In genomic region chr6:146337376-146337775, GRCh38 we compare ENCODE assay signal across 28 cellular contexts.
"Had no signal": no experiment of that assay in that cellular context is flagged by ENCODE, and none has a peak within 500 bp of the region (broad histone marks: within the 10 kb centered on the region; RNA-seq: fewer than 3 reads in every experiment).

No MANE protein-coding gene starts in this region.

- H3K4me3 Mint-ChIP-seq: activated CD4-positive, alpha-beta memory T cell treated with anti-CD3 and anti-CD28 coated beads, Interleukin-2, amount 10 ng/mL, durations not matched to agents 7 days and 5 days; activated CD4-positive, alpha-beta T cell treated with anti-CD3 and anti-CD28 coated beads for 36 hours; activated naive CD4-positive, alpha-beta T cell treated with anti-CD3 and anti-CD28 coated beads for 36 hours; activated naive CD8-positive, alpha-beta T cell; activated T-helper 17 cell treated with anti-CD3 and anti-CD28 coated beads, Interleukin-2, amount 50 U/mL, for 72 hours; T-cell had no signal

- H3K4me1 Mint-ChIP-seq: activated CD4-positive, alpha-beta memory T cell treated with anti-CD3 and anti-CD28 coated beads, Interleukin-2, amount 10 ng/mL, durations not matched to agents 7 days and 5 days; activated CD4-positive, alpha-beta T cell treated with anti-CD3 and anti-CD28 coated beads for 36 hours; activated T-helper 17 cell treated with anti-CD3 and anti-CD28 coated beads, Interleukin-2, amount 50 U/mL, for 72 hours; T-cell had no signal

- H3K36me3 Mint-ChIP-seq: activated naive CD8-positive, alpha-beta T cell; T-cell had no signal

- H3K9me3 Mint-ChIP-seq: activated CD4-positive, alpha-beta memory T cell treated with anti-CD3 and anti-CD28 coated beads, Interleukin-2, amount 10 ng/mL, durations not matched to agents 7 days and 5 days; activated naive CD4-positive, alpha-beta T cell treated with anti-CD3 and anti-CD28 coated beads for 36 hours; activated T-helper 17 cell treated with anti-CD3 and anti-CD28 coated beads, Interleukin-2, amount 50 U/mL, for 72 hours had no signal

- ATAC-seq: activated CD4-positive, alpha-beta T cell treated with anti-CD3 and anti-CD28 coated beads for 36 hours; activated T-helper 17 cell treated with anti-CD3 and anti-CD28 coated beads, Interleukin-2, amount 50 U/mL, for 72 hours; Panc1; Right ventricle myocardium inferior; T-cell had no signal

- H3K36me3 ChIP-seq: WERI-Rb-1 had no signal

- H3K27ac ChIP-seq: SK-N-MC, WERI-Rb-1 had no signal

- H3K27me3 Mint-ChIP-seq: activated CD4-positive, alpha-beta memory T cell treated with anti-CD3 and anti-CD28 coated beads, Interleukin-2, amount 10 ng/mL, durations not matched to agents 7 days and 5 days; activated CD4-positive, alpha-beta T cell treated with anti-CD3 and anti-CD28 coated beads for 36 hours; activated naive CD8-positive, alpha-beta T cell; activated T-helper 17 cell treated with anti-CD3 and anti-CD28 coated beads, Interleukin-2, amount 50 U/mL, for 72 hours had no signal

- H3K4me3 ChIP-seq: SK-N-MC had no signal

- DNase-seq: activated CD4-positive, alpha-beta memory T cell treated with anti-CD3 and anti-CD28 coated beads, Interleukin-2, amount 10 ng/mL, durations not matched to agents 7 days and 5 days; activated CD4-positive, alpha-beta T cell treated with anti-CD3 and anti-CD28 coated beads for 36 hours; activated CD4-positive, alpha-beta T cell treated with anti-CD3 and anti-CD28 coated beads, Interleukin-2, amount 50 U/mL, for 1 hour; activated gamma-delta T cell; activated naive CD4-positive, alpha-beta T cell treated with anti-CD3 and anti-CD28 coated beads for 36 hours; activated T-cell treated with anti-CD3 and anti-CD28 coated beads for 4 hours; activated T-cell treated with anti-CD3 and anti-CD28 coated beads, Interleukin-2, amount 50 U/mL, for 48 hours; IMR-90; KG1; MV-4-11; NCI-H1092 treated with DMSO at 0.1 percent for 48 hours; NCI-H1417 treated with DMSO at 0.1 percent for 48 hours; NCI-H1694; NCI-H2029; NCI-H2107; NCI-H2171 treated with DMSO at 0.1 percent for 48 hours; NCI-H226; NCI-H526; NCI-H82; OCI-M1; RPMI8226; T-cell; WERI-Rb-1 had no signal

- H3K27ac Mint-ChIP-seq: activated CD4-positive, alpha-beta memory T cell treated with anti-CD3 and anti-CD28 coated beads, Interleukin-2, amount 10 ng/mL, durations not matched to agents 7 days and 5 days; activated CD4-positive, alpha-beta T cell treated with anti-CD3 and anti-CD28 coated beads for 36 hours; activated naive CD4-positive, alpha-beta T cell treated with anti-CD3 and anti-CD28 coated beads for 36 hours; activated naive CD8-positive, alpha-beta T cell; activated T-helper 17 cell treated with anti-CD3 and anti-CD28 coated beads, Interleukin-2, amount 50 U/mL, for 72 hours; T-cell had no signal
